Comparison of ENCODE assay signal across 1 cellular context in genomic region chr11:102171101-102171500, GRCh38.
A peak's percentile ranks its signal among the peaks of the same experiment; 100 is the strongest.
TF ChIP-seq lines count a peak whose summit lies in the region.

No MANE protein-coding gene starts in this region.

TF ChIP-seq in HCT116, 20 proteins besides CTCF, POLR2A, EP300 and RAD21 (continued from another document):
- TF ChIP-seq REST (IDR thresholded peaks at IDR 0.05; ENCODE audit: low read depth) (no peak), FOSL1 (IDR thresholded peaks at IDR 0.05; ENCODE audit: low read depth) (0 out of 2 replicates have a peak, but pooled peaks have one; percentile 17), YY1 (IDR thresholded peaks at IDR 0.05; ENCODE audit: extremely low read depth, insufficient replicate concordance, low read depth, low read length) (no peak), CBX3 (IDR thresholded peaks at IDR 0.05; ENCODE audit: low read depth) (no peak), CEBPB (IDR thresholded peaks at IDR 0.05; ENCODE audit: low read depth) (peak; percentile 17; the same call in 1 of the 2 replicates), ZBTB33 (IDR thresholded peaks at IDR 0.05; ENCODE audit: extremely low read depth, insufficient replicate concordance, low read length) (no peak), ZNF274 (IDR thresholded peaks at IDR 0.05; ENCODE audit: low read depth, low read length) (no peak), ELF1 (IDR thresholded peaks at IDR 0.05; ENCODE audit: borderline replicate concordance, low read depth) (no peak)
